25 cellular contexts compared by ENCODE assay signal in genomic region chr6:131393433-131393832, GRCh38.
"Had no signal": no experiment of that assay in that cellular context is flagged by ENCODE, and none has a peak within 500 bp of the region (broad histone marks: within the 10 kb centered on the region; RNA-seq: fewer than 3 reads in every experiment).

No MANE protein-coding gene starts in this region.

- DNase-seq: colonic mucosa; cortex of kidney; dermis blood vessel endothelial cell; dorsolateral prefrontal cortex; effector CD4-positive, alpha-beta T cell; effector CD8-positive, alpha-beta T cell; effector memory CD4-positive, alpha-beta T cell; effector memory CD8-positive, alpha-beta T cell; endodermal cell; erythroblast; esophagus squamous epithelium; foreskin fibroblast; foreskin keratinocyte; foreskin melanocyte; gastrocnemius medialis; glutamatergic neuron; head of caudate nucleus; heart left ventricle; heart right ventricle had no signal

- H3K4me1 ChIP-seq: colonic mucosa, esophagus muscularis mucosa, foreskin keratinocyte, gastrocnemius medialis, gastroesophageal sphincter, heart left ventricle, heart right ventricle had no signal

- H3K4me3 Mint-ChIP-seq: dendritic cell treated with granulocyte-macrophage colony-stimulating factor and Interleukin-4, amounts not matched to agents 40 ng/mL and 50 ng/mL, for 4 days; effector memory CD8-positive, alpha-beta T cell; endodermal cell had no signal

- ATAC-seq: effector memory CD8-positive, alpha-beta T cell; esophagus mucosa; foreskin keratinocyte; gastrocnemius medialis; gastroesophageal sphincter; heart left ventricle; heart right ventricle had no signal

- H3K27ac Mint-ChIP-seq: dendritic cell treated with granulocyte-macrophage colony-stimulating factor and Interleukin-4, amounts not matched to agents 40 ng/mL and 50 ng/mL, for 4 days; effector memory CD8-positive, alpha-beta T cell; endodermal cell had no signal

- H3K4me3 ChIP-seq: colonic mucosa, coronary artery, dorsolateral prefrontal cortex, esophagus muscularis mucosa, esophagus squamous epithelium, gastrocnemius medialis, gastroesophageal sphincter, heart left ventricle, heart right ventricle had no signal

- H3K36me3 ChIP-seq: colonic mucosa, esophagus muscularis mucosa, esophagus squamous epithelium, gastrocnemius medialis, gastroesophageal sphincter, heart left ventricle, heart right ventricle had no signal

- H3K27me3 ChIP-seq: colonic mucosa, dorsolateral prefrontal cortex, esophagus muscularis mucosa, esophagus squamous epithelium, gastrocnemius medialis, gastroesophageal sphincter, heart left ventricle had no signal

- H3K4me1 Mint-ChIP-seq: endodermal cell had no signal

- H3K9me3 ChIP-seq: colonic mucosa, gastrocnemius medialis, gastroesophageal sphincter had no signal

- H3K27me3 Mint-ChIP-seq: dendritic cell treated with granulocyte-macrophage colony-stimulating factor and Interleukin-4, amounts not matched to agents 40 ng/mL and 50 ng/mL, for 4 days had no signal

- H3K27ac ChIP-seq: colonic mucosa, coronary artery, dorsolateral prefrontal cortex, epithelial cell of prostate, esophagus muscularis mucosa, esophagus squamous epithelium, foreskin keratinocyte, gastrocnemius medialis, gastroesophageal sphincter, heart left ventricle, heart right ventricle had no signal

- H3K9me3 Mint-ChIP-seq: effector memory CD8-positive, alpha-beta T cell had no signal
